Comparison of ENCODE assay signal across 14 cellular contexts in the genomic region with DNA sequence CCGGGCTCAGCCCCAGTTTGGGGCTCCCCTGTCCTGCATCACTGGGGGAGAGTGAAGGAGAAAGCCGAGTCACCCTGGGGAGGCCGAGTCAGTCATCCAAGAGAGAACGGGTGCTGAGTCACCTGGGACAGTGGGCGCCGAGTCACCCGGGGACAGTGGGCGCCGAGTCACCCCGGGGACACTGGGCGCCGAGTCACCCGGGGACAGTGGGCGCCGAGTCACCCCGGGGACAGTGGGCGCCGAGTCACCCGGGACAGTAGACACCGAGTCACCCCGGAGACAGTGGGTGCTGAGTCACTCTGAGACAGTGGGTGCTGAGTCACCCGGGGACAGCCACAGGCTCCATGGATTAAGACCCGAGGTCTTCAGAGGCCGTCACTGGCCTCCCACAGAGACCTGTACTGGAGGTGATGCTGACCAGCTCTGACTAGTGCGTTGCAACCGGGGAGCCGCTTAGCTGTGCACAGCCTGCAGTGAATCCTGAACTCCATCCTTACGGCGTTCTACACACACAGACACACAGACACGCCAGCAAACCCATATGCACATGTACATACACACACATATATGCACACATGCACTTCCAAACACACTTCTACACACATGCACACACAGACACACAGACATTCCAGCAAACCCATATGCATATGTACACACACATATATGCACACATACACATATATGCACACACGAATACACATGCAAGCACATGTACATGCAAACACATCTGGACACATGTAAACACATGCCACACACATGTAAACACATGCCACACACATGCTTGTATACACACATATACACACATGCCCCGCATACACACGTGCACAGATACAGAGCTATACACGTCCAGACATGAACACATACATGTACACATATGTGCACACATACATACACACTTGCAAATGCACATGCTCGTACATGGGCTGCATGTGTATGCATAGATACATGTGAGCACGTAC.
DNase-seq lines count a peak whose midpoint lies in the region; FAIRE-seq and TF ChIP-seq lines count a peak whose summit lies in the region.
"Had no signal": no experiment of that assay in that cellular context is flagged by ENCODE, and none has a peak within 500 bp of the region (broad histone marks: within the 10 kb centered on the region; RNA-seq: fewer than 3 reads in every experiment).

No MANE protein-coding gene starts in this region.

- H4K91ac ChIP-seq in H1 (replicated peaks; ENCODE audit: insufficient read length, low read length), result peak overlapping the region; percentile 61

- H3K4me1 ChIP-seq in H1 (replicated peaks in 1 of 4; ENCODE audit: control insufficient read depth in 3 of 4, insufficient read depth in 4 of 4, low read length in 3 of 4) (peaks cover 0 to 24% (median 17%) of the 10 kb centered on the region in 4 experiments; a peak in 6 of 7 replicates), endodermal cell (ENCODE audit: control insufficient read depth, insufficient read depth, low read length) (no peaks in the 10 kb centered on the region)

- H3K23me2 ChIP-seq in H1 (ENCODE audit: low read depth, low read length), result 0 out of 2 replicates have a peak, but pooled peaks cover 1% of the 10 kb centered on the region

- H3K4me2 ChIP-seq in H1 (ENCODE audit: insufficient read depth in 1 of 2, low read depth in 2 of 2, low read length in 2 of 2), result no peak overlapping the region

- H3K9me3 ChIP-seq in H1 (ENCODE audit: insufficient read depth in 2 of 2, low read depth in 1 of 2, low read length in 1 of 2), result no peaks in the 10 kb centered on the region; a peak in 1 of 4 replicates
- peaks cover 9% of the 10 kb centered on the region for H3K9me3 ChIP-seq in endodermal cell (ENCODE audit: control insufficient read depth, low read length)

- no peak overlapping the region for H4K5ac ChIP-seq in H1 (ENCODE audit: insufficient read length, low read depth, low read length)

- TF ChIP-seq POLR2A in NB4 (IDR thresholded peaks at IDR 0.05; ENCODE audit: extremely low read depth, insufficient read length) (no peak), H1 (IDR thresholded peaks at IDR 0.05; ENCODE audit: control extremely low read depth in 1 of 2, low read depth in 2 of 2, low read length in 2 of 2) (no peak)

- no peak for TF ChIP-seq CTCF in NB4 (IDR thresholded peaks at IDR 0.05; ENCODE audit: low read depth, low read length)
- TF ChIP-seq CTCF in H1 (IDR thresholded peaks at IDR 0.05; ENCODE audit: control extremely low read depth in 1 of 3, insufficient read depth in 1 of 3, low read depth in 1 of 3, low read length in 3 of 3), result no peak
- no peak for TF ChIP-seq CTCF in endodermal cell (conservative IDR thresholded peaks at IDR 0.05)

- no peak overlapping the region for H3K14ac ChIP-seq in H1 (ENCODE audit: insufficient read length)

- peak overlapping the region; percentile 17; the same call in 1 of the 2 replicates for H2AK5ac ChIP-seq in H1 (ENCODE audit: low read depth, low read length)

- no peak for TF ChIP-seq RAD21 in H1 (IDR thresholded peaks at IDR 0.05 in 1 of 2, conservative IDR thresholded peaks at IDR 0.05 in 1 of 2; ENCODE audit: low read depth in 2 of 2, low read length in 2 of 2)

- FAIRE-seq in H1 (lab: Jason Lieb, UNC), result peak; percentile 58
- FAIRE-seq: small intestine had no signal

- H3K79me2 ChIP-seq in H1 (ENCODE audit: control insufficient read depth in 1 of 2, insufficient read depth in 2 of 2, low read length in 2 of 2), result no peaks in the 10 kb centered on the region

- no peaks in the 10 kb centered on the region for H4K20me1 ChIP-seq in H1 (replicated peaks in 1 of 2; ENCODE audit: control insufficient read depth in 1 of 2, insufficient read depth in 2 of 2, low read length in 2 of 2)

- no peaks in the 10 kb centered on the region for H3K36me3 Mint-ChIP-seq in endodermal cell (ENCODE audit: low read depth)
- H3K36me3 Mint-ChIP-seq: activated naive CD4-positive, alpha-beta T cell treated with anti-CD3 and anti-CD28 coated beads, Interleukin-2, amount 50 U/mL, for 72 hours; natural killer cell had no signal

- H2BK5ac ChIP-seq in H1 (ENCODE audit: low read depth, low read length), result no peak overlapping the region

- H3K79me1 ChIP-seq in H1 (ENCODE audit: low read depth, low read length), result 0 out of 2 replicates have a peak, but pooled peaks cover 2% of the 10 kb centered on the region

- no peak overlapping the region for H3K4ac ChIP-seq in H1 (replicated peaks; ENCODE audit: insufficient read length, low read depth, low read length)

- POLR2A ChIA-PET in H1 (lab: Charles Lee; ENCODE audit: partially characterized antibody), result no interaction called here

- no peak overlapping the region for H2AFZ ChIP-seq in H1 (ENCODE audit: low read length)

- peak overlapping the region; percentile 50 for H2BK120ac ChIP-seq in H1 (replicated peaks; ENCODE audit: low read depth, low read length)

- no peak overlapping the region for H3K4me3 ChIP-seq in NB4 (ENCODE audit: low read depth, low read length)
- H3K4me3 ChIP-seq in H1 (ENCODE audit: extremely low read depth in 1 of 4, insufficient read depth in 2 of 4, low read depth in 3 of 4, low read length in 4 of 4), result no peak overlapping the region
- H3K4me3 ChIP-seq in endodermal cell (ENCODE audit: low read length), result no peak overlapping the region

- CTCF ChIA-PET in H1 (lab: Charles Lee; ENCODE audit: partially characterized antibody), result interaction anchor here (0.6 to 4.7 kb wide), 3 partner anchors 20 to 156 kb away, joined by 3 to 23 read pairs (median 4); no protein-coding TSS in a partner anchor

- H3K23ac ChIP-seq in H1 (ENCODE audit: insufficient read length), result no peak overlapping the region

- H3K4me3 Mint-ChIP-seq in endodermal cell, result no peak overlapping the region
- H3K4me3 Mint-ChIP-seq: natural killer cell had no signal

- H3K18ac ChIP-seq in H1 (ENCODE audit: extremely low read depth, low read length), result no peak overlapping the region

- H3K27ac ChIP-seq in H1 (ENCODE audit: low read depth, low read length) (no peak overlapping the region), endodermal cell (ENCODE audit: low read depth, low read length) (no peak overlapping the region)
- H3K27ac ChIP-seq: 22Rv1 had no signal

- WGBS in H1 (ENCODE audit: extremely low coverage in 1 of 2, insufficient coverage in 1 of 2, insufficient read length in 1 of 2, insufficient replicate concordance in 2 of 2, low coverage in 1 of 2, low lambda C conversion rate in 2 of 2, missing lambda C conversion rate in 1 of 2), 2 experiments, result 76% methylated on average over 36 of the region's 36 CpGs; no CpG with 5 or more reads in 1 of the 2 experiments
- WGBS in endodermal cell (ENCODE audit: insufficient coverage in 1 of 2, insufficient read length in 1 of 2), 2 experiments, result 74 to 79% methylated on average over 25 to 36 of the region's 36 CpGs

- H3K27ac Mint-ChIP-seq in endodermal cell, result no peak overlapping the region
- H3K27ac Mint-ChIP-seq: activated naive CD4-positive, alpha-beta T cell treated with anti-CD3 and anti-CD28 coated beads, Interleukin-2, amount 50 U/mL, for 72 hours; natural killer cell had no signal

- H3K27me3 ChIP-seq in H1 (replicated peaks in 1 of 4; ENCODE audit: control insufficient read depth in 3 of 4, extremely low read depth in 1 of 4, insufficient read depth in 3 of 4, low read length in 3 of 4), result peaks cover 0 to 30% (median 20%) of the 10 kb centered on the region in 4 experiments; a peak in 6 of 7 replicates
- H3K27me3 ChIP-seq in endodermal cell (ENCODE audit: control insufficient read depth, insufficient read depth, low read length, poor library complexity, severe bottlenecking), result no peaks in the 10 kb centered on the region

- no peak overlapping the region for H2BK12ac ChIP-seq in H1 (ENCODE audit: low read depth, low read length)

- DNase-seq in DMS53 (lab: John Stamatoyannopoulos, UW) (peak; percentile 32), DMS53 treated with DMSO at 0.1 percent for 48 hours (lab: John Stamatoyannopoulos, UW; ENCODE audit: unreplicated experiment) (no peak), NB4 (ENCODE audit: low read depth) (peak; percentile 48), H1 (ENCODE audit: low read depth in 1 of 2, low spot score in 2 of 2) (no peak), endodermal cell (no peak), Ammon's horn (ENCODE audit: low spot score) (no peak), T1000 (lab: John Stamatoyannopoulos, UW) (no peak)
- peak; percentile 42 for DNase-seq in stimulated activated CD4-positive, alpha-beta T cell treated with anti-CD3 and anti-CD28 coated beads, Interleukin-4, amount 100 ng/mL, for 24 hours
- DNase-seq: cortex of kidney, natural killer cell, NCI-H446, small intestine had no signal

- no peak overlapping the region for H2BK20ac ChIP-seq in H1 (ENCODE audit: low read length)

- no peaks in the 10 kb centered on the region for H3K36me3 ChIP-seq in H1 (ENCODE audit: control insufficient read depth in 2 of 4, insufficient read depth in 4 of 4, low read length in 3 of 4)
- H3K36me3 ChIP-seq in endodermal cell (ENCODE audit: control insufficient read depth, insufficient read depth, low read length), result no peaks in the 10 kb centered on the region

- no peak for TF ChIP-seq EP300 in H1 (IDR thresholded peaks at IDR 0.05; ENCODE audit: borderline replicate concordance in 1 of 2, low read depth in 2 of 2, low read length in 2 of 2)

- H3K27me3 Mint-ChIP-seq in endodermal cell (ENCODE audit: insufficient read depth), result peaks cover 59% of the 10 kb centered on the region

- H3K4me1 Mint-ChIP-seq in endodermal cell, result no peaks in the 10 kb centered on the region
- H3K4me1 Mint-ChIP-seq: natural killer cell had no signal

- no peak overlapping the region for H3K9ac ChIP-seq in H1 (replicated peaks in 1 of 4; ENCODE audit: extremely low read depth in 1 of 4, low read depth in 3 of 4, low read length in 3 of 4)
- H3K9ac ChIP-seq in endodermal cell (ENCODE audit: extremely low read depth, low read length, poor library complexity, severe bottlenecking), result no peak overlapping the region

- H3K56ac ChIP-seq in H1 (replicated peaks; ENCODE audit: insufficient read length, low read depth, low read length), result no peak overlapping the region

- peak overlapping the region; percentile 82; the same call in 1 of the 2 replicates for H4K8ac ChIP-seq in H1 (ENCODE audit: extremely low read depth, insufficient read depth, low read length)

- H3K9me3 Mint-ChIP-seq in endodermal cell, result no peaks in the 10 kb centered on the region
- H3K9me3 Mint-ChIP-seq: natural killer cell had no signal

- no peak overlapping the region for H2BK15ac ChIP-seq in H1 (ENCODE audit: low read length)

TF ChIP-seq in H1, 55 proteins besides CTCF, POLR2A, EP300 and RAD21 (continues in another document):
- no peak for TF ChIP-seq SIRT6 (IDR thresholded peaks at IDR 0.05; ENCODE audit: low read length)
- no peak for TF ChIP-seq CREB1 (IDR thresholded peaks at IDR 0.05)
- TF ChIP-seq ZNF274 (IDR thresholded peaks at IDR 0.05; ENCODE audit: borderline replicate concordance, extremely low read depth, low read length), result no peak
- TF ChIP-seq, protein P1, sequence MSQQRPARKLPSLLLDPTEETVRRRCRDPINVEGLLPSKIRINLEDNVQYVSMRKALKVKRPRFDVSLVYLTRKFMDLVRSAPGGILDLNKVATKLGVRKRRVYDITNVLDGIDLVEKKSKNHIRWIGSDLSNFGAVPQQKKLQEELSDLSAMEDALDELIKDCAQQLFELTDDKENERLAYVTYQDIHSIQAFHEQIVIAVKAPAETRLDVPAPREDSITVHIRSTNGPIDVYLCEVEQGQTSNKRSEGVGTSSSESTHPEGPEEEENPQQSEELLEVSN (IDR thresholded peaks at IDR 0.05), result no peak

Comparison
In these comparisons a context has a peak if more than half of its experiments do, and no peak if none do; other contexts are left out.
1. DNase-seq: peak in DMS53 (single experiment), NB4 (single experiment) and stimulated activated CD4-positive, alpha-beta T cell treated with anti-CD3 and anti-CD28 coated beads, Interleukin-4, amount 100 ng/mL, for 24 hours (single experiment); none in DMS53 treated with DMSO at 0.1 percent for 48 hours (single experiment), H1 (0 of 2), endodermal cell (single experiment), Ammon's horn (single experiment) and T1000 (single experiment).